18 cellular contexts compared by ENCODE assay signal in genomic region chr6:134233180-134233579, GRCh38.
"Had no signal": no experiment of that assay in that cellular context is flagged by ENCODE, and none has a peak within 500 bp of the region (broad histone marks: within the 10 kb centered on the region; RNA-seq: fewer than 3 reads in every experiment).

No MANE protein-coding gene starts in this region.

- H3K27ac ChIP-seq: esophagus muscularis mucosa, tibial nerve had no signal

- H3K36me3 ChIP-seq: ascending aorta, esophagus muscularis mucosa, tibial nerve had no signal

- H3K4me1 ChIP-seq: esophagus muscularis mucosa had no signal

- H3K27me3 ChIP-seq: ascending aorta, esophagus muscularis mucosa, tibial nerve had no signal

- DNase-seq: activated CD4-positive, alpha-beta T cell treated with anti-CD3 and anti-CD28 coated beads, Interleukin-2, amount 50 U/mL, for 1 hour; activated CD4-positive, CD25-positive, alpha-beta regulatory T cell treated with anti-CD3 and anti-CD28 coated beads, Interleukin-2, amount 50 U/mL, for 72 hours; activated CD8-positive, alpha-beta memory T cell treated with anti-CD3 and anti-CD28 coated beads, Interleukin-2, amount 50 U/mL, for 4 hours; activated effector memory CD4-positive, alpha-beta T cell treated with anti-CD3 and anti-CD28 coated beads, Interleukin-2, amount 50 U/mL, for 16 hours; activated naive CD4-positive, alpha-beta T cell treated with anti-CD3 and anti-CD28 coated beads, Interleukin-2, amount 50 U/mL, for 16 hours; activated T-cell treated with anti-CD3 and anti-CD28 coated beads, Interleukin-2, amount 50 U/mL, for 48 hours; cortex of kidney; effector CD4-positive, alpha-beta T cell; immature natural killer cell; nucleus accumbens; retina; stimulated activated CD4-positive, alpha-beta T cell treated with anti-CD3 and anti-CD28 coated beads, Interleukin-12 subunit alpha, Interleukin-12 subunit beta, amount 100 ng/mL, for 4 hours; stimulated activated CD4-positive, alpha-beta T cell treated with anti-CD3 and anti-CD28 coated beads, Interleukin-1b, Interleukin-23, amount 100 ng/mL, for 48 hours; stimulated activated CD8-positive, alpha-beta memory T cell treated with anti-CD3 and anti-CD28 coated beads, Interleukin-4, amount 100 ng/mL, for 48 hours; stimulated activated naive CD4-positive, alpha-beta T cell treated with Interleukin-2 at 50 U/mL for 16 hours had no signal

- H3K4me3 ChIP-seq: ascending aorta, esophagus muscularis mucosa, tibial nerve had no signal

- H3K9me3 ChIP-seq: ascending aorta, esophagus muscularis mucosa, tibial nerve had no signal
